In genomic region chrX:101407167-101407747, GRCh38 we compare ENCODE assay signal across 6 cellular contexts. TPM values are rescaled to one million over a fixed set of nuclear protein-coding genes. Genes with fewer than 3 reads are reported as not detected.
DNase-seq lines count a peak whose midpoint lies in the region; ATAC-seq and TF ChIP-seq lines count a peak whose summit lies in the region.

No MANE protein-coding gene starts in this region.

- TF ChIP-seq CTCF in sigmoid colon (IDR thresholded peaks at IDR 0.05), result no peak

- H3K27ac ChIP-seq in sigmoid colon, result peak overlapping the region; percentile 88 to 91 (median 90)

- H3K27me3 Mint-ChIP-seq in activated naive CD4-positive, alpha-beta T cell treated with anti-CD3 and anti-CD28 coated beads, Interleukin-2, amount 10 ng/mL, durations not matched to agents 7 days and 5 days, result no peaks in the 10 kb centered on the region
- no peaks in the 10 kb centered on the region for H3K27me3 Mint-ChIP-seq in effector memory CD8-positive, alpha-beta T cell

- H3K4me1 ChIP-seq in sigmoid colon, result peaks cover 0 to 37% (median 12%) of the 10 kb centered on the region in 4 donors

- peak; percentile 20 for DNase-seq in activated naive CD4-positive, alpha-beta T cell treated with anti-CD3 and anti-CD28 coated beads, Interleukin-2, amount 10 ng/mL, durations not matched to agents 7 days and 5 days
- no peak for DNase-seq in activated naive CD4-positive, alpha-beta T cell treated with Interleukin-2 at 50 U/mL for 16 hours
- no peak for DNase-seq in effector memory CD8-positive, alpha-beta T cell
- DNase-seq in sigmoid colon, result no peak
- no peak for DNase-seq in posterior vena cava (ENCODE audit: low spot score)

- peak overlapping the region; percentile 43 to 64 (median 61) for H3K4me3 ChIP-seq in sigmoid colon

- peak overlapping the region; percentile 97 for H3K27ac Mint-ChIP-seq in activated naive CD4-positive, alpha-beta T cell treated with anti-CD3 and anti-CD28 coated beads, Interleukin-2, amount 10 ng/mL, durations not matched to agents 7 days and 5 days
- peak overlapping the region; percentile 99 for H3K27ac Mint-ChIP-seq in effector memory CD8-positive, alpha-beta T cell

- CTCF ChIA-PET in activated naive CD4-positive, alpha-beta T cell treated with anti-CD3 and anti-CD28 coated beads, Interleukin-2, amount 10 ng/mL, durations not matched to agents 7 days and 5 days (lab: Charles Lee), result no interaction called here

- H3K4me3 Mint-ChIP-seq in activated naive CD4-positive, alpha-beta T cell treated with anti-CD3 and anti-CD28 coated beads, Interleukin-2, amount 10 ng/mL, durations not matched to agents 7 days and 5 days, result peak overlapping the region; percentile 93
- H3K4me3 Mint-ChIP-seq in effector memory CD8-positive, alpha-beta T cell, result peak overlapping the region; percentile 90 to 92

- H3K9me3 Mint-ChIP-seq in activated naive CD4-positive, alpha-beta T cell treated with anti-CD3 and anti-CD28 coated beads, Interleukin-2, amount 10 ng/mL, durations not matched to agents 7 days and 5 days, result no peaks in the 10 kb centered on the region
- H3K9me3 Mint-ChIP-seq in effector memory CD8-positive, alpha-beta T cell, result no peaks in the 10 kb centered on the region

- H3K36me3 Mint-ChIP-seq in activated naive CD4-positive, alpha-beta T cell treated with anti-CD3 and anti-CD28 coated beads, Interleukin-2, amount 10 ng/mL, durations not matched to agents 7 days and 5 days, result peaks cover 8% of the 10 kb centered on the region
- H3K36me3 Mint-ChIP-seq in effector memory CD8-positive, alpha-beta T cell (ENCODE audit: insufficient read depth), result peaks cover 41% of the 10 kb centered on the region

- TF ChIP-seq EP300 in sigmoid colon (IDR thresholded peaks at IDR 0.05), result no peak

- peaks cover 0 to 4% (median 0%) of the 10 kb centered on the region in 4 donors for H3K36me3 ChIP-seq in sigmoid colon

- no peak for TF ChIP-seq POLR2A in sigmoid colon (IDR thresholded peaks at IDR 0.05)

- no peaks in the 10 kb centered on the region for H3K9me3 ChIP-seq in sigmoid colon

- intact Hi-C loops in sigmoid colon (cut with DNase I) (loop anchor here (2.0 kb wide), 1 partner anchor 16 kb away; the partner anchor contains the start of gene RPL36A), posterior vena cava (cut with DNase I) (no loop called here)

- peaks cover 32% of the 10 kb centered on the region for H3K4me1 Mint-ChIP-seq in activated naive CD4-positive, alpha-beta T cell treated with anti-CD3 and anti-CD28 coated beads, Interleukin-2, amount 10 ng/mL, durations not matched to agents 7 days and 5 days
- H3K4me1 Mint-ChIP-seq in effector memory CD8-positive, alpha-beta T cell (ENCODE audit: low read depth in 2 of 2), result peaks cover 14 to 20% of the 10 kb centered on the region in 2 donors

- ATAC-seq in effector memory CD8-positive, alpha-beta T cell (replicated peaks), result no peak
- no peak for ATAC-seq in GM21367 (IDR thresholded peaks at IDR 0.05; ENCODE audit: unreplicated experiment)

- no peaks in the 10 kb centered on the region for H3K27me3 ChIP-seq in sigmoid colon

- 0 to 1% methylated on average over 15 of the region's 15 CpGs for WGBS in sigmoid colon, 2 donors

RNA-seq across cellular contexts. Expression of gene GLA, which starts 0.5 kb away (rescaled TPM):
- 10 to 100 TPM in 3 of 4 donors, 1 to 10 TPM in 1; 9.7 to 15.3 (median 13.0) TPM for total RNA-seq in sigmoid colon
- 10 to 100 TPM in 2 of 3 donors, 1 to 10 TPM in 1; 6.0 to 24.0 (median 23.2) TPM for polyA plus RNA-seq in sigmoid colon
- 10 to 100 TPM; 20.1 to 24.2 TPM for total RNA-seq in posterior vena cava

RNA-seq across cellular contexts. Expression of gene HNRNPH2, which starts 0.8 kb away (rescaled TPM):
- total RNA-seq in sigmoid colon (10 to 100 TPM; 38.8 to 51.0 (median 47.2) TPM), posterior vena cava (10 to 100 TPM; 50.9 to 54.4 TPM)
- polyA plus RNA-seq in sigmoid colon, result 10 to 100 TPM; 56.5 to 66.4 (median 64.7) TPM

RNA-seq across cellular contexts. Expression of gene RPL36A, which starts 16.4 kb away (rescaled TPM):
- total RNA-seq in sigmoid colon (1,000 to 10,000 TPM in 2 of 4 donors, 100 to 1,000 TPM in 2; 753 to 2,539 (median 1,366) TPM), posterior vena cava (100 to 1,000 TPM; 203 to 225 TPM)
- polyA plus RNA-seq in sigmoid colon, result 1,000 to 10,000 TPM; 1,854 to 3,258 (median 2,959) TPM

RNA-seq across cellular contexts. Expression of gene BTK, which starts 21.3 kb away (rescaled TPM):
- 1 to 10 TPM; 4.2 to 8.6 (median 6.1) TPM for total RNA-seq in sigmoid colon
- polyA plus RNA-seq in sigmoid colon, result 10 to 100 TPM in 1 of 3 donors, 1 to 10 TPM in 2; 4.2 to 23.2 (median 5.4) TPM
- 10 to 100 TPM in 1 of 2 donors, 1 to 10 TPM in 1; 5.2 to 11.5 TPM for total RNA-seq in posterior vena cava

RNA-seq across cellular contexts. Expression of gene TIMM8A, which starts 58.7 kb away (rescaled TPM):
- total RNA-seq in sigmoid colon, result 1 to 10 TPM; 3.0 to 7.1 (median 4.6) TPM
- polyA plus RNA-seq in sigmoid colon, result 10 to 100 TPM in 2 of 3 donors, 1 to 10 TPM in 1; 7.2 to 14.2 (median 11.8) TPM
- total RNA-seq in posterior vena cava, result 1 to 10 TPM; 9.0 TPM
